ENCODE assay signal across 15 cellular contexts in the genomic region with DNA sequence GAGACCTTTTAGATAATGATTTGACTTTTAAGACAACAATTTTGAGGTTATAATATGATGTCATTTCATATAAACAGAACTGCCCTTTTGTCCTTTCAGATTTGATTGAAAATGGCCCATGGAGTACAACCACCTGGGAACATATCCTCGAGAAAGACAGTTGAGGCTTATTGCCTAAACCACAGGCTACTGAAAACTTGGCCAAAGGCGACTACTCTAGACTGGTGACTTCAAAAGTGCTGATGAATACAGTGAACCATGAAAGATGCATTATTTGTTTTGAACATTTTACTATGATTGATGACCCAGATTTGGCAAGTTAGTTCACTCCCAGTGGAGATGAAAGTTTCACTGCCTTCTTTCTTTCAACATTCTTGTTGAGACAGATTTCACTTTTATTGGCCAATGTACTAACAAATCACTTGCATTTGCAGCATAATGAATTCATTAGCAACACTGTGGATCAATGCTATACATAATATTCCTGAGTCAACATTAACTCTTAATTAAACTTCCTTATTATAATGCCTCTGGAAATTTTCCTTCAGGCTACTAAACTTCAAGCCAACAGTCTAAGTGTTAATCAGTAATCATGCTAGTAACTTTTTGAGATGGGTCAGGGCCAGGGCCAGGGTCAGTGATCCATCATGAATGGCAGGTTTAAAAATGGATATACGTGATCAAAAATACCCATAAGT.
A peak's percentile ranks its signal among the peaks of the same experiment; 100 is the strongest.
DNase-seq lines count a peak whose midpoint lies in the region; ATAC-seq and TF ChIP-seq lines count a peak whose summit lies in the region.
"Had no signal": no experiment of that assay in that cellular context is flagged by ENCODE, and none has a peak within 500 bp of the region (broad histone marks: within the 10 kb centered on the region; RNA-seq: fewer than 3 reads in every experiment).

No MANE protein-coding gene starts in this region.

- peak; percentile 76 for ATAC-seq in omental fat pad (ENCODE audit: low FRiP score)
- ATAC-seq: activated naive CD4-positive, alpha-beta T cell treated with anti-CD3 and anti-CD28 coated beads, Interleukin-2, amount 50 U/mL, for 72 hours had no signal

- TF ChIP-seq CTCF in omental fat pad (IDR thresholded peaks at IDR 0.05) = no peak

- H3K27ac Mint-ChIP-seq in activated naive CD4-positive, alpha-beta T cell treated with anti-CD3 and anti-CD28 coated beads for 36 hours = no peak overlapping the region
- H3K27ac Mint-ChIP-seq: activated B cell treated with CpG ODN at 0.5 μM for 24 hours; activated naive CD4-positive, alpha-beta T cell treated with anti-CD3 and anti-CD28 coated beads, Interleukin-2, amount 50 U/mL, for 72 hours had no signal

- no peaks in the 10 kb centered on the region for H4K20me1 ChIP-seq in BLaER1 treated with 17β-estradiol and CSF1 and Interleukin-3, amounts not matched to agents 10 nM and 100 nM

- H3K27me3 ChIP-seq in BLaER1 treated with 17β-estradiol and CSF1 and Interleukin-3, amounts not matched to agents 10 nM and 100 nM = no peaks in the 10 kb centered on the region

- H3K9me3 ChIP-seq in BLaER1 treated with 17β-estradiol and CSF1 and Interleukin-3, amounts not matched to agents 10 nM and 100 nM (replicated peaks in 1 of 11) = 0 out of 22 replicates have a peak, but pooled peaks cover 0 to 4% (median 0%) of the 10 kb centered on the region in 11 experiments

- CTCF ChIA-PET in activated naive CD4-positive, alpha-beta T cell treated with anti-CD3 and anti-CD28 coated beads for 36 hours (lab: Charles Lee) = interaction anchor here (0.6 kb wide), 1 partner anchor 9 kb away, joined by 3 read pairs; no protein-coding TSS in a partner anchor

- H3K9me3 Mint-ChIP-seq in activated naive CD4-positive, alpha-beta T cell treated with anti-CD3 and anti-CD28 coated beads for 36 hours = no peaks in the 10 kb centered on the region

- intact Hi-C loops in activated naive CD4-positive, alpha-beta T cell treated with anti-CD3 and anti-CD28 coated beads for 36 hours (cut with micrococcal nuclease) = loop anchor here (1.0 kb wide), 1 partner anchor 9 kb away; no protein-coding TSS in a partner anchor

- DNase-seq in NCI-H446 treated with DMSO at 0.1 percent for 48 hours (lab: John Stamatoyannopoulos, UW) = peak; percentile 90
- DNase-seq in epidermal melanocyte (ENCODE audit: insufficient read length, low spot score) = peak; percentile 66
- no peak for DNase-seq in omental fat pad (ENCODE audit: low spot score)
- no peak for DNase-seq in NCI-H748 treated with DMSO at 0.1 percent for 48 hours (lab: John Stamatoyannopoulos, UW)
- no peak for DNase-seq in activated naive CD4-positive, alpha-beta T cell treated with anti-CD3 and anti-CD28 coated beads for 36 hours
- DNase-seq in medulla oblongata (ENCODE audit: extremely low spot score) = no peak
- no peak for DNase-seq in SHP77 treated with DMSO at 0.1 percent for 48 hours (lab: John Stamatoyannopoulos, UW)
- DNase-seq: activated B cell treated with CpG ODN at 0.5 μM for 24 hours; activated CD8-positive, alpha-beta memory T cell treated with anti-CD3 and anti-CD28 coated beads, Interleukin-2, amount 50 U/mL, for 48 hours; cortex of kidney; Karpas-422; NCI-H187 treated with DMSO at 0.1 percent for 48 hours; NK-92 treated with Interleukin-12 subunit alpha and Interleukin-12 subunit beta, amount 100 ng/mL, for 24 hours had no signal

- H3K4me1 ChIP-seq in BLaER1 treated with 17β-estradiol and CSF1 and Interleukin-3, amounts not matched to agents 10 nM and 100 nM = peaks cover 0 to 25% (median 11%) of the 10 kb centered on the region in 10 experiments; a peak in 11 of 20 replicates

- H3K4me2 ChIP-seq in BLaER1 treated with 17β-estradiol and CSF1 and Interleukin-3, amounts not matched to agents 10 nM and 100 nM = peak overlapping the region in 7 of 11 experiments; percentile 12 to 60 (median 36); a peak in 12 of 22 replicates

- H3K4me3 ChIP-seq in BLaER1 treated with 17β-estradiol and CSF1 and Interleukin-3, amounts not matched to agents 10 nM and 100 nM = no peak overlapping the region

- H3K9ac ChIP-seq in BLaER1 treated with 17β-estradiol and CSF1 and Interleukin-3, amounts not matched to agents 10 nM and 100 nM = no peak overlapping the region

- no peaks in the 10 kb centered on the region for H3K27me3 Mint-ChIP-seq in activated naive CD4-positive, alpha-beta T cell treated with anti-CD3 and anti-CD28 coated beads for 36 hours (ENCODE audit: low read depth)
- H3K27me3 Mint-ChIP-seq: activated B cell treated with CpG ODN at 0.5 μM for 24 hours had no signal

- H3K36me3 Mint-ChIP-seq in activated naive CD4-positive, alpha-beta T cell treated with anti-CD3 and anti-CD28 coated beads for 36 hours (ENCODE audit: low read depth) = no peaks in the 10 kb centered on the region
- H3K36me3 Mint-ChIP-seq: activated naive CD4-positive, alpha-beta T cell treated with anti-CD3 and anti-CD28 coated beads, Interleukin-2, amount 50 U/mL, for 72 hours had no signal

- H3K36me3 ChIP-seq in BLaER1 treated with 17β-estradiol and CSF1 and Interleukin-3, amounts not matched to agents 10 nM and 100 nM = no peaks in the 10 kb centered on the region

- H3K4me3 Mint-ChIP-seq in activated naive CD4-positive, alpha-beta T cell treated with anti-CD3 and anti-CD28 coated beads for 36 hours = no peak overlapping the region
- H3K4me3 Mint-ChIP-seq: activated B cell treated with CpG ODN at 0.5 μM for 24 hours had no signal

- peak overlapping the region in 3 of 11 experiments; percentile 13 to 57 (median 56); a peak in 4 of 22 replicates for H3K27ac ChIP-seq in BLaER1 treated with 17β-estradiol and CSF1 and Interleukin-3, amounts not matched to agents 10 nM and 100 nM

- no peaks in the 10 kb centered on the region for H3K4me1 Mint-ChIP-seq in activated naive CD4-positive, alpha-beta T cell treated with anti-CD3 and anti-CD28 coated beads for 36 hours (ENCODE audit: low read depth)
- H3K4me1 Mint-ChIP-seq: activated B cell treated with CpG ODN at 0.5 μM for 24 hours had no signal

Comparison
In these comparisons a context has a peak if more than half of its experiments do, and no peak if none do; other contexts are left out.
1. DNase-seq: peak in NCI-H446 treated with DMSO at 0.1 percent for 48 hours (single experiment) and epidermal melanocyte (single experiment); none in omental fat pad (single experiment), NCI-H748 treated with DMSO at 0.1 percent for 48 hours (single experiment), activated naive CD4-positive, alpha-beta T cell treated with anti-CD3 and anti-CD28 coated beads for 36 hours (single experiment), medulla oblongata (single experiment) and SHP77 treated with DMSO at 0.1 percent for 48 hours (single experiment).